Comparison of ENCODE assay signal across 9 cellular contexts in the genomic region with DNA sequence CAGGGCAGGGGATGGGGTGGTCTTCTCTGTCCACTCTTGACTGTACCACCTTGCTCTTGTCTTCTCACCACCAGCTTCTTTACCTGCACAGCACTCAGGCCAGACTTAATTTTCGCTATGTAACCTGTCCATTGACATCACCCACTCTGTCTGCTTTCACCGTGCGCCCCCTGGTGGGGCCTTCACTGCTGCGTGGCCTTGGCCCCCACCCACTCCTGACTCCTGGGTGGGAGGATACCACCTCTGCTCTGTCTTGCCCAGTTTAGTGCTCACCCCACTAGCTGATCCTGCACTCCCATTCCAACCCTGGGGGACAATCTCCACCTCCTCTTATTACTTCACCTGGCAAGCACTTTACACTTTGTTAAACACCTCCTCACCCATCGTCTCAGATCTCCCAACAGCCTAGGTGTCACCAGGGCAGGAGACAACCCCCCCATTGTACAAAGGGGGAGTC. TPM values are rescaled to one million over a fixed set of nuclear protein-coding genes. Genes with fewer than 3 reads are reported as not detected.
A peak's percentile ranks its signal among the peaks of the same experiment; 100 is the strongest.
DNase-seq lines count a peak whose midpoint lies in the region; ATAC-seq and TF ChIP-seq lines count a peak whose summit lies in the region.
"Had no signal": no experiment of that assay in that cellular context is flagged by ENCODE, and none has a peak within 500 bp of the region (broad histone marks: within the 10 kb centered on the region; RNA-seq: fewer than 3 reads in every experiment).

No MANE protein-coding gene starts in this region.

- H3K4me3 ChIP-seq in choroid plexus epithelial cell (ENCODE audit: low read depth, low read length) (no peak overlapping the region), lung (no peak overlapping the region)

- no peaks in the 10 kb centered on the region for H3K27me3 ChIP-seq in lung (ENCODE audit: control insufficient read depth, insufficient read depth)

- ATAC-seq in lung (ENCODE audit: insufficient read depth, low FRiP score) (no peak), GM19455 (IDR thresholded peaks at IDR 0.05; ENCODE audit: unreplicated experiment) (no peak), HG02623 (IDR thresholded peaks at IDR 0.05; ENCODE audit: unreplicated experiment) (no peak)

- 21 to 22% methylated on average over 5 of the region's 5 CpGs for WGBS in lung, 2 donors

- TF ChIP-seq CTCF in choroid plexus epithelial cell (conservative IDR thresholded peaks at IDR 0.05; ENCODE audit: low read depth, low read length) (peak; percentile 99), lung (IDR thresholded peaks at IDR 0.05; ENCODE audit: control extremely low read depth, extremely low read depth) (peak; percentile 64)

- DNase-seq in GDM1 (lab: John Stamatoyannopoulos, UW) (peak; percentile 23), NCI-H1092 (lab: John Stamatoyannopoulos, UW) (peak; percentile 10), choroid plexus epithelial cell (ENCODE audit: low read depth) (peak; percentile 64), lung (ENCODE audit: low spot score) (peak; percentile 74)
- peak; percentile 76 to 83 for DNase-seq in activated CD4-positive, alpha-beta T cell treated with anti-CD3 and anti-CD28 coated beads for 4 hours
- DNase-seq in stimulated activated CD8-positive, alpha-beta memory T cell treated with anti-CD3 and anti-CD28 coated beads, Interleukin-2, amount 100 ng/mL, for 48 hours (ENCODE audit: low read depth in 2 of 2): peak; percentile 64 to 73

- no peak overlapping the region for H3K27ac ChIP-seq in lung (ENCODE audit: low read depth in 1 of 2, low read length in 1 of 2)

- H3K4me1 ChIP-seq in lung (ENCODE audit: control insufficient read depth in 2 of 2, insufficient read depth in 2 of 2, low read length in 2 of 2): peaks cover 0 to 13% of the 10 kb centered on the region in 2 donors

- no peaks in the 10 kb centered on the region for H3K9me3 ChIP-seq in lung (ENCODE audit: control insufficient read depth in 2 of 2, insufficient read depth in 1 of 2, low read length in 1 of 2)

- H3K36me3 ChIP-seq in lung (ENCODE audit: control insufficient read depth in 2 of 2, insufficient read depth in 2 of 2, low read length in 2 of 2): no peaks in the 10 kb centered on the region

RNA-seq across cellular contexts. Expression of a gene that starts 17.7 kb away (rescaled TPM):
- 10 to 100 TPM; 14.7 to 25.1 TPM for total RNA-seq in lung
- 10 to 100 TPM; 11.2 to 29.7 TPM for polyA plus RNA-seq in lung
- total RNA-seq: T-helper 1 cell treated with Interleukin-12 subunit alpha and Interleukin-12 subunit beta and Interleukin-4 antibody, amounts not matched to agents 30 ng/mL and 1 ng/mL, for 36 hours had no signal

RNA-seq across cellular contexts. Expression of a gene that starts 32.0 kb away (rescaled TPM):
- total RNA-seq in lung: 1 to 10 TPM; 2.8 to 4.1 TPM
- polyA plus RNA-seq in lung: 1 to 10 TPM; 1.9 to 2.4 TPM
- total RNA-seq: T-helper 1 cell treated with Interleukin-12 subunit alpha and Interleukin-12 subunit beta and Interleukin-4 antibody, amounts not matched to agents 30 ng/mL and 1 ng/mL, for 36 hours had no signal

Comparison
In these comparisons a context has a peak if more than half of its experiments do, and no peak if none do; other contexts are left out.
1. DNase-seq: peak in every context shown above with its lines; median percentile 80 in activated CD4-positive, alpha-beta T cell treated with anti-CD3 and anti-CD28 coated beads for 4 hours; 74 in lung; 68 in stimulated activated CD8-positive, alpha-beta memory T cell treated with anti-CD3 and anti-CD28 coated beads, Interleukin-2, amount 100 ng/mL, for 48 hours; 64 in choroid plexus epithelial cell; 23 in GDM1; 10 in NCI-H1092.